Comparison of ENCODE assay signal across 8 cellular contexts in genomic region chr2:156343096-156343939, GRCh38. TPM values are rescaled to one million over a fixed set of nuclear protein-coding genes. Genes with fewer than 3 reads are reported as not detected.
DNase-seq lines count a peak whose midpoint lies in the region; ATAC-seq, FAIRE-seq and TF ChIP-seq lines count a peak whose summit lies in the region.

No MANE protein-coding gene starts in this region.

- TF ChIP-seq CTCF in A549 (IDR thresholded peaks at IDR 0.05) = no peak
- no peak for TF ChIP-seq CTCF in bronchial epithelial cell (IDR thresholded peaks at IDR 0.05; ENCODE audit: insufficient read depth, low read length, severe bottlenecking)

- H3K27ac ChIP-seq in A549 (peak overlapping the region; percentile 98 to 99), Karpas-422 (ENCODE audit: low read length) (no peak overlapping the region), mucosa of rectum (ENCODE audit: low read depth in 2 of 2, low read length in 2 of 2) (peak overlapping the region; percentile 91 to 100)

- FAIRE-seq in A549 (lab: Jason Lieb, UNC) (no peak), bronchial epithelial cell (lab: Jason Lieb, UNC) (no peak)

- DNase-seq in A549 (ENCODE audit: low read depth in 1 of 2, low spot score in 1 of 2) = no peak
- no peak for DNase-seq in Karpas-422
- DNase-seq in bronchial epithelial cell (ENCODE audit: low read depth) = no peak
- no peak for DNase-seq in posterior vena cava (ENCODE audit: low spot score)
- no peak for DNase-seq in NCI-H2196 (lab: John Stamatoyannopoulos, UW; ENCODE audit: unreplicated experiment)
- no peak for DNase-seq in D341Med (ENCODE audit: low spot score)
- DNase-seq in G401 (ENCODE audit: low spot score) = no peak

- no peaks in the 10 kb centered on the region for H3K79me2 ChIP-seq in Karpas-422 (ENCODE audit: low read length)

- intact Hi-C loops in posterior vena cava (cut with DNase I) = loop anchor here in 1 of 2 donors (10.0 kb wide), 1 partner anchor 61 kb away; no protein-coding TSS in a partner anchor

- H3K9ac ChIP-seq in Karpas-422 (ENCODE audit: low read length) (peak overlapping the region; percentile 50), mucosa of rectum (ENCODE audit: low read depth in 1 of 2, low read length in 2 of 2) (peak overlapping the region; percentile 86 to 96)

- 45% methylated on average over 6 of the region's 6 CpGs for WGBS in A549 (ENCODE audit: missing lambda C conversion rate)

- TF ChIP-seq EP300 in A549 (IDR thresholded peaks at IDR 0.05) = no peak

- in situ Hi-C loops in G401 (cut with HindIII; ENCODE audit: low sequenced_read_pairs) = no loop called here

- CTCF ChIA-PET in A549 (lab: Yijun Ruan, JAX) = interaction anchor here (1.0 kb wide), 1 partner anchor 850 kb away, joined by 3 read pairs; no protein-coding TSS in a partner anchor

- TF ChIP-seq RAD21 in A549 (conservative IDR thresholded peaks at IDR 0.05 in 1 of 2, IDR thresholded peaks at IDR 0.05 in 1 of 2) = no peak

- ATAC-seq in A549 = no peak; a peak in 1 of 6 replicates

- peak overlapping the region; percentile 88 for H3K4me2 ChIP-seq in A549
- peak overlapping the region; percentile 81 for H3K4me2 ChIP-seq in Karpas-422 (ENCODE audit: low read depth, low read length, poor library complexity, severe bottlenecking)

- H3K9me2 ChIP-seq in Karpas-422 (replicated peaks; ENCODE audit: insufficient read depth, low read length) = no peaks in the 10 kb centered on the region

- no peaks in the 10 kb centered on the region for H4K20me1 ChIP-seq in Karpas-422 (ENCODE audit: insufficient read depth, low read depth, low read length)

- no peak for TF ChIP-seq POLR2A in A549 (IDR thresholded peaks at IDR 0.05; ENCODE audit: low read length)

- H3K36me3 ChIP-seq in Karpas-422 (ENCODE audit: insufficient read depth, low read length) = no peaks in the 10 kb centered on the region
- no peaks in the 10 kb centered on the region for H3K36me3 ChIP-seq in bronchial epithelial cell (ENCODE audit: control insufficient read depth, insufficient read depth, low read length)
- H3K36me3 ChIP-seq in mucosa of rectum (ENCODE audit: control insufficient read depth in 2 of 2, insufficient read depth in 2 of 2, low read length in 2 of 2) = no peaks in the 10 kb centered on the region

- peak overlapping the region; percentile 96; the same call in 1 of the 2 replicates for H2AFZ ChIP-seq in Karpas-422 (ENCODE audit: low read length)

- H3K27me3 ChIP-seq in Karpas-422 (ENCODE audit: low read length) (no peaks in the 10 kb centered on the region), bronchial epithelial cell (ENCODE audit: control insufficient read depth, insufficient read depth, low read length) (no peaks in the 10 kb centered on the region), mucosa of rectum (ENCODE audit: control insufficient read depth in 2 of 2, insufficient read depth in 2 of 2, low read length in 2 of 2) (no peaks in the 10 kb centered on the region)

- POLR2A ChIA-PET in A549 (lab: Yijun Ruan, JAX) = interaction anchor here (0.6 to 1.8 kb wide), 14 partner anchors 8 to 839 kb away, joined by 3 to 26 read pairs (median 4); partner anchors contain the start of gene NR4A2

- H3K4me1 ChIP-seq in A549 = peaks cover 31% of the 10 kb centered on the region
- H3K4me1 ChIP-seq in Karpas-422 (ENCODE audit: low read length) = peaks cover 14% of the 10 kb centered on the region
- H3K4me1 ChIP-seq in mucosa of rectum (ENCODE audit: control insufficient read depth in 2 of 2, insufficient read depth in 2 of 2, low read length in 2 of 2) = peaks cover 25 to 28% of the 10 kb centered on the region in 2 donors

- H3K9me3 ChIP-seq in A549 (no peaks in the 10 kb centered on the region), Karpas-422 (ENCODE audit: low read length) (no peaks in the 10 kb centered on the region), mucosa of rectum (ENCODE audit: control insufficient read depth in 2 of 2, low read length in 2 of 2) (no peaks in the 10 kb centered on the region)

- H3K4me3 ChIP-seq in A549 (peak overlapping the region; percentile 93), Karpas-422 (ENCODE audit: low read length) (peak overlapping the region; percentile 68; the same call in 1 of the 2 replicates), bronchial epithelial cell (ENCODE audit: low read depth, low read length) (peak overlapping the region; percentile 90), mucosa of rectum (ENCODE audit: low read length in 2 of 2) (peak overlapping the region; percentile 78 to 85)

TF ChIP-seq in A549, 52 proteins besides CTCF, POLR2A, EP300 and RAD21:
- TF ChIP-seq EHF (CRISPR knock-in tag; IDR thresholded peaks at IDR 0.05) (no peak), EHMT2 (IDR thresholded peaks at IDR 0.05; ENCODE audit: low read depth) (no peak), MAX (IDR thresholded peaks at IDR 0.05) (no peak), RCOR1 (IDR thresholded peaks at IDR 0.05; ENCODE audit: low read depth, low read length) (no peak)

RNA-seq across cellular contexts. Expression of gene NR4A2, which starts 10.8 kb away (rescaled TPM):
- polyA plus RNA-seq in A549 (2011; rRNA removed) = 7.3 and 9.7 TPM in 2 replicates
- 6.7 and 12.4 TPM in 2 replicates for polyA plus RNA-seq in A549 (2012; cell fraction: cytosol; rRNA removed)
- polyA plus RNA-seq in A549 (2012; cell fraction: nucleus; rRNA removed) = 40.9 and 44.7 TPM in 2 replicates
- polyA plus RNA-seq in A549 (2017; fragmentation: RNase III; extraction: RNeasy Plus Mini Kit Qiagen cat#74134 plus additional on column Dnase treatment) = 1.2 to 2.3 TPM (median 1.9 TPM) in 3 replicates
- 23.9 and 29.1 TPM in 2 replicates for polyA minus RNA-seq in A549 (2011; rRNA and poly(A)+ RNA removed)
- total RNA-seq in Karpas-422 (2014; rRNA removed; shearing (Covaris generic); ENCODE audit: low replicate concordance) = 0.40 TPM in 1 of 2 replicates, not detected in the other
- under 0.01 and 0.26 TPM in 2 replicates for total RNA-seq in bronchial epithelial cell
- 10 to 100 TPM in 1 of 2 donors, 1 to 10 TPM in 1; 7.8 to 15.5 TPM for total RNA-seq in posterior vena cava
- not detected in 2 replicates for total RNA-seq in G401 (2014; rRNA removed; shearing (Covaris generic))
